In genomic region chr2:181779288-181779871, GRCh38 we compare ENCODE assay signal across 1 cellular context.
TF ChIP-seq lines count a peak whose summit lies in the region.

No MANE protein-coding gene starts in this region.

TF ChIP-seq in SK-N-SH treated with all-trans-retinoic acid at 6 μM for 48 hours, 23 proteins besides CTCF, POLR2A, EP300 and RAD21 (continued from another document):
- TF ChIP-seq CREB5 (CRISPR knock-in tag; IDR thresholded peaks at IDR 0.05; ENCODE audit: low read depth), result no peak; the same call in 1 of the 2 replicates
- peak; percentile 96 for TF ChIP-seq PATZ1 (CRISPR knock-in tag; IDR thresholded peaks at IDR 0.05; ENCODE audit: borderline replicate concordance)
- TF ChIP-seq SNAI2 (CRISPR knock-in tag; IDR thresholded peaks at IDR 0.05), result no peak
- TF ChIP-seq OSR1 (CRISPR knock-in tag; IDR thresholded peaks at IDR 0.05), result peak; percentile 14; the same call in 1 of the 2 replicates
- no peak for TF ChIP-seq ZFP30 (CRISPR knock-in tag; IDR thresholded peaks at IDR 0.05)
- TF ChIP-seq BACH2 (CRISPR knock-in tag; IDR thresholded peaks at IDR 0.05; ENCODE audit: borderline replicate concordance), result no peak
- TF ChIP-seq ARNTL (CRISPR knock-in tag; IDR thresholded peaks at IDR 0.05; ENCODE audit: borderline replicate concordance, low read depth), result no peak
- TF ChIP-seq PPARA (CRISPR knock-in tag; IDR thresholded peaks at IDR 0.05; ENCODE audit: borderline replicate concordance), result no peak
